1 cellular context compared by ENCODE assay signal in genomic region chr6:80105972-80106417, GRCh38.
TF ChIP-seq lines count a peak whose summit lies in the region.

No MANE protein-coding gene starts in this region.

TF ChIP-seq in HEK293, 187 proteins besides CTCF, POLR2A, EP300 and RAD21 (continued from another document):
- no peak for TF ChIP-seq ZNF138 (tag by site-specific recombination; IDR thresholded peaks at IDR 0.05; ENCODE audit: borderline replicate concordance)
- TF ChIP-seq PRDM1 (tag by site-specific recombination; IDR thresholded peaks at IDR 0.05) = peak; percentile 29; the same call in 1 of the 2 replicates
- TF ChIP-seq ZNF549 (tag by site-specific recombination; IDR thresholded peaks at IDR 0.05) = no peak
- TF ChIP-seq ZBTB10 (tag by site-specific recombination; IDR thresholded peaks at IDR 0.05) = 0 out of 2 replicates have a peak, but pooled peaks have one; percentile 38
- no peak for TF ChIP-seq ZNF26 (tag by site-specific recombination; IDR thresholded peaks at IDR 0.05)
- TF ChIP-seq ZNF18 (tag by site-specific recombination; IDR thresholded peaks at IDR 0.05) = peak; percentile 56; the same call in 1 of the 2 replicates
- no peak for TF ChIP-seq PATZ1 (tag by site-specific recombination; IDR thresholded peaks at IDR 0.05)
- TF ChIP-seq SCRT2 (tag by site-specific recombination; IDR thresholded peaks at IDR 0.05) = no peak
- TF ChIP-seq MEIS1 (CRISPR knock-in tag; IDR thresholded peaks at IDR 0.05; ENCODE audit: borderline replicate concordance) = no peak
- peak; percentile 86 for TF ChIP-seq ZNF335 (tag by site-specific recombination; conservative IDR thresholded peaks at IDR 0.05)
- no peak for TF ChIP-seq ZNF596 (tag by site-specific recombination; IDR thresholded peaks at IDR 0.05)
- no peak for TF ChIP-seq GLIS2 (tag by site-specific recombination; IDR thresholded peaks at IDR 0.05)
- TF ChIP-seq ZNF449 (tag by site-specific recombination; IDR thresholded peaks at IDR 0.05) = no peak
